Comparison of ENCODE assay signal across 29 cellular contexts in genomic region chr1:9356021-9356420, GRCh38.
"Had no signal": no experiment of that assay in that cellular context is flagged by ENCODE, and none has a peak within 500 bp of the region (broad histone marks: within the 10 kb centered on the region; RNA-seq: fewer than 3 reads in every experiment).

No MANE protein-coding gene starts in this region.

- H3K27ac ChIP-seq: brain microvascular endothelial cell, epithelial cell of prostate, esophagus squamous epithelium had no signal

- H3K27me3 ChIP-seq: brain microvascular endothelial cell, esophagus squamous epithelium had no signal

- DNase-seq: activated CD4-positive, alpha-beta memory T cell treated with anti-CD3 and anti-CD28 coated beads for 36 hours; activated CD4-positive, alpha-beta T cell treated with anti-CD3 and anti-CD28 coated beads for 36 hours; activated CD4-positive, alpha-beta T cell treated with anti-CD3 and anti-CD28 coated beads, Interleukin-2, amount 10 ng/mL, durations not matched to agents 24 days and 14 days; activated CD4-positive, CD25-positive, alpha-beta regulatory T cell; activated CD4-positive, CD25-positive, alpha-beta regulatory T cell treated with anti-CD3 and anti-CD28 coated beads, Interleukin-2, amount 50 U/mL, for 72 hours; activated CD8-positive, alpha-beta memory T cell treated with anti-CD3 and anti-CD28 coated beads, Interleukin-2, amount 10 ng/mL, durations not matched to agents 7 days and 5 days; activated CD8-positive, alpha-beta memory T cell treated with anti-CD3 and anti-CD28 coated beads, Interleukin-2, amount 50 U/mL, for 48 hours; activated CD8-positive, alpha-beta T cell treated with anti-CD3 and anti-CD28 coated beads, Interleukin-2, amount 10 ng/mL, durations not matched to agents 7 days and 5 days; activated gamma-delta T cell; activated naive CD4-positive, alpha-beta T cell; activated naive CD4-positive, alpha-beta T cell treated with anti-CD3 and anti-CD28 coated beads, Interleukin-2, amount 50 U/mL, for 16 hours; activated T-cell treated with anti-CD3 and anti-CD28 coated beads for 4 hours; activated T-cell treated with anti-CD3 and anti-CD28 coated beads, Interleukin-2, amount 50 U/mL, for 24 hours; activated T-cell treated with anti-CD3 and anti-CD28 coated beads, Interleukin-2, amount 50 U/mL, for 72 hours; amniotic stem cell; anterior cingulate cortex; brain microvascular endothelial cell; cortex of kidney; dermis blood vessel endothelial cell; effector CD4-positive, alpha-beta T cell; effector memory CD8-positive, alpha-beta T cell; esophagus squamous epithelium; head of caudate nucleus; T-helper 2 cell had no signal

- H3K4me3 ChIP-seq: esophagus squamous epithelium had no signal

- H3K9me3 ChIP-seq: esophagus squamous epithelium had no signal

- FAIRE-seq: astrocyte, bronchial epithelial cell, colon, frontal cortex had no signal

- ATAC-seq: activated CD4-positive, alpha-beta T cell treated with anti-CD3 and anti-CD28 coated beads for 36 hours; activated CD8-positive, alpha-beta memory T cell treated with anti-CD3 and anti-CD28 coated beads, Interleukin-2, amount 10 ng/mL, durations not matched to agents 7 days and 5 days; activated CD8-positive, alpha-beta T cell treated with anti-CD3 and anti-CD28 coated beads, Interleukin-2, amount 10 ng/mL, durations not matched to agents 7 days and 5 days; activated T-cell treated with anti-CD3 and anti-CD28 coated beads, Interleukin-2, amount 50 U/mL, for 72 hours; effector memory CD8-positive, alpha-beta T cell had no signal
